In genomic region chr11:94973099-94973968, GRCh38 we compare ENCODE assay signal across 8 cellular contexts. TPM values are rescaled to one million over a fixed set of nuclear protein-coding genes. Genes with fewer than 3 reads are reported as not detected.
DNase-seq lines count a peak whose midpoint lies in the region; ATAC-seq lines count a peak whose summit lies in the region.

TSS of gene CWC15 (minus strand) at chr11:94973556. CDS start at chr11:94972185, 1,371 bp downstream.
TSS of gene KDM4D (plus strand) at chr11:94973709. CDS start at chr11:94997373, 23,664 bp downstream.

- peak; percentile 95 for DNase-seq in COLO829 (ENCODE audit: low spot score)
- peak; percentile 97 for DNase-seq in HT-29 (ENCODE audit: low spot score)
- DNase-seq in NK-92 treated with Interleukin-12 subunit alpha and Interleukin-12 subunit beta, amount 100 ng/mL, for 24 hours (lab: John Stamatoyannopoulos, UW): peak; percentile 89
- peak; percentile 89 to 93 for DNase-seq in activated CD8-positive, alpha-beta memory T cell treated with anti-CD3 and anti-CD28 coated beads for 4 hours (ENCODE audit: low read depth in 2 of 2)
- peak; percentile 92 to 93 (median 92) for DNase-seq in effector memory CD8-positive, alpha-beta T cell
- DNase-seq in medulla oblongata (ENCODE audit: extremely low spot score): peak; percentile 98
- peak; percentile 80 to 92 (median 87) for DNase-seq in stimulated activated CD4-positive, alpha-beta T cell treated with anti-CD3 and anti-CD28 coated beads, TNF-alpha, amount 100 ng/mL, for 48 hours (ENCODE audit: low read depth in 3 of 3)

- no peaks in the 10 kb centered on the region for H3K27me3 Mint-ChIP-seq in effector memory CD8-positive, alpha-beta T cell

- peaks cover 15 to 30% of the 10 kb centered on the region in 2 donors for H3K4me1 Mint-ChIP-seq in effector memory CD8-positive, alpha-beta T cell (ENCODE audit: low read depth in 2 of 2)

- peak within 1 kb of the TSS; percentile 97 to 98 for H3K27ac Mint-ChIP-seq in effector memory CD8-positive, alpha-beta T cell

- H3K36me3 Mint-ChIP-seq in effector memory CD8-positive, alpha-beta T cell (ENCODE audit: insufficient read depth): peaks cover 49% of the 10 kb centered on the region

- H3K4me3 Mint-ChIP-seq in effector memory CD8-positive, alpha-beta T cell: peak within 1 kb of the TSS; percentile 92 to 93

- H3K9me3 Mint-ChIP-seq in effector memory CD8-positive, alpha-beta T cell: peaks cover 0 to 8% of the 10 kb centered on the region in 2 donors

- peak; percentile 100 for ATAC-seq in GM21360 (IDR thresholded peaks at IDR 0.05; ENCODE audit: unreplicated experiment)
- ATAC-seq in effector memory CD8-positive, alpha-beta T cell (replicated peaks): peak; percentile 99

RNA-seq across cellular contexts. Expression of gene CWC15, which starts in this region (rescaled TPM):
- total RNA-seq in HT-29 (2014; rRNA removed; shearing (Covaris generic)): 19.3 and 21.8 TPM in 2 replicates

RNA-seq across cellular contexts. Expression of gene KDM4D, which starts in this region (rescaled TPM):
- total RNA-seq in HT-29 (2014; rRNA removed; shearing (Covaris generic)): 0.18 and 0.31 TPM in 2 replicates

Comparison
In these comparisons a context has a peak if more than half of its experiments do, and no peak if none do; other contexts are left out.
1. Peak in every context shown above with its lines: DNase-seq and ATAC-seq.